ENCODE assay signal across 23 cellular contexts in the genomic region with DNA sequence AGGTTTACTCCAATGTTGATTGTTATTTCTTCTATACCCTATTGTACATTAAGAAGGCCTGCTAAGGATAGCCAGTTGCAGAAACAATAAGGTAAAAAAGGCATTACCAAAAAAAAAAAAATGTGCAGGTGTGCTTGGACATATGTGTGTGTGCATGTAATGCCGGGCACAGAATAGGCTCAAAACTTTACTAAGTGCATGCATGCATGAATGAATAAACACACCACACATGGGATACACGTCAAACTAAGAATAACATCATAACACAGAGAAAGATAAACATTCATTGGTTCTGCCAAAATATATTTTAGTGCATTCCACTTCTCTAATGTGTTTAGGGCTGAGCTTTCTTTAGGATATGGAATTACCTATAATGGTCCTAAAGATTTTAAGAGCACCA.
A peak's percentile ranks its signal among the peaks of the same experiment; 100 is the strongest.
DNase-seq lines count a peak whose midpoint lies in the region; ATAC-seq and TF ChIP-seq lines count a peak whose summit lies in the region.
"Had no signal": no experiment of that assay in that cellular context is flagged by ENCODE, and none has a peak within 500 bp of the region (broad histone marks: within the 10 kb centered on the region; RNA-seq: fewer than 3 reads in every experiment).

No MANE protein-coding gene starts in this region.

- intact Hi-C loops in PC-9 (cut with micrococcal nuclease; ENCODE audit: unreplicated experiment): no loop called here

- in situ Hi-C loops in GM23248 (cut with MboI): no loop called here

- H3K79me2 ChIP-seq in PC-9 (ENCODE audit: low read depth) (no peaks in the 10 kb centered on the region), GM23248 (ENCODE audit: insufficient read depth) (peaks cover 98% of the 10 kb centered on the region)

- ATAC-seq in GM18909 (IDR thresholded peaks at IDR 0.05; ENCODE audit: poor library complexity, unreplicated experiment) (peak; percentile 53), HG02571 (IDR thresholded peaks at IDR 0.05; ENCODE audit: unreplicated experiment) (peak; percentile 47), HG03442 (IDR thresholded peaks at IDR 0.05; ENCODE audit: unreplicated experiment) (peak; percentile 82)
- ATAC-seq: esophagus mucosa; HepG2; lower lobe of right lung; naive thymus-derived CD4-positive, alpha-beta T cell had no signal

- DNase-seq in GM12865 (ENCODE audit: low read depth) (peak; percentile 42), PC-9 (no peak), NCI-H2171 treated with DMSO at 0.1 percent for 48 hours (lab: John Stamatoyannopoulos, UW) (no peak), NCI-H524 (lab: John Stamatoyannopoulos, UW) (no peak), GM23248 (no peak)
- DNase-seq: caudate nucleus; CD4-positive, alpha-beta T cell; DMS79 treated with DMSO at 0.1 percent for 48 hours; glutamatergic neuron; GOT3; lower lobe of right lung; MG63; naive thymus-derived CD4-positive, alpha-beta T cell; NCI-H1694; NCI-H226; posterior cingulate gyrus; Right ventricle myocardium superior; uterus had no signal

- H3K27ac ChIP-seq in PC-9 (no peak overlapping the region), GM23248 (no peak overlapping the region)
- H3K27ac ChIP-seq: lower lobe of right lung, uterus had no signal

- no peaks in the 10 kb centered on the region for H3K27me3 ChIP-seq in PC-9 (ENCODE audit: insufficient read depth, low read depth)
- H3K27me3 ChIP-seq in GM23248 (replicated peaks; ENCODE audit: insufficient read depth): no peaks in the 10 kb centered on the region
- H3K27me3 ChIP-seq: MG63, uterus had no signal

- H3F3A ChIP-seq in PC-9 (ENCODE audit: insufficient read depth, low read depth): no peaks in the 10 kb centered on the region
- H3F3A ChIP-seq in GM23248 (ENCODE audit: insufficient read depth): peaks cover 29% of the 10 kb centered on the region

- H2AFZ ChIP-seq in PC-9: no peak overlapping the region
- no peak overlapping the region for H2AFZ ChIP-seq in GM23248

- CTCF ChIA-PET in PC-9 (lab: Charles Lee): no interaction called here

- 80 to 87% methylated on average over 2 of the region's 2 CpGs for WGBS in GM23248 (ENCODE audit: low coverage in 1 of 2, low lambda C conversion rate in 2 of 2, missing lambda C conversion rate in 2 of 2), 2 experiments

- H4K20me1 ChIP-seq in PC-9 (ENCODE audit: insufficient read depth) (no peaks in the 10 kb centered on the region), GM23248 (ENCODE audit: insufficient read depth) (no peaks in the 10 kb centered on the region)

- POLR2A ChIA-PET in PC-9 (lab: Charles Lee; ENCODE audit: unreplicated experiment): no interaction called here

- no peaks in the 10 kb centered on the region for H3K4me1 ChIP-seq in PC-9 (replicated peaks; ENCODE audit: insufficient read depth)
- peaks cover 35% of the 10 kb centered on the region for H3K4me1 ChIP-seq in GM23248 (ENCODE audit: insufficient read depth)

- no peak overlapping the region for H3K4me3 ChIP-seq in GM12865 (ENCODE audit: low read depth, low read length)
- no peak overlapping the region for H3K4me3 ChIP-seq in PC-9
- H3K4me3 ChIP-seq in GM23248: no peak overlapping the region
- H3K4me3 ChIP-seq: lower lobe of right lung, MG63, uterus had no signal

- no peaks in the 10 kb centered on the region for H3K9me2 ChIP-seq in PC-9 (ENCODE audit: insufficient read depth)
- no peaks in the 10 kb centered on the region for H3K9me2 ChIP-seq in GM23248 (ENCODE audit: insufficient read depth)

- H3K4me2 ChIP-seq in PC-9 (no peak overlapping the region), GM23248 (ENCODE audit: unreplicated experiment) (no peak overlapping the region)

- TF ChIP-seq CTCF in GM12865 (IDR thresholded peaks at IDR 0.05; ENCODE audit: insufficient read depth, low read depth, low read length, missing control alignments) (no peak), PC-9 (conservative IDR thresholded peaks at IDR 0.05) (no peak)

- BruUV-seq in PC-9 (replicated peaks; lab: Mats Ljungman, UMichigan): no TSS peak

- no peaks in the 10 kb centered on the region for H3K36me3 ChIP-seq in PC-9 (ENCODE audit: low read depth)
- no peaks in the 10 kb centered on the region for H3K36me3 ChIP-seq in GM23248 (ENCODE audit: low read depth)
- H3K36me3 ChIP-seq: lower lobe of right lung, MG63, uterus had no signal

- H3K9me3 ChIP-seq in PC-9 (ENCODE audit: insufficient read depth, low read depth): no peaks in the 10 kb centered on the region
- no peaks in the 10 kb centered on the region for H3K9me3 ChIP-seq in GM23248 (ENCODE audit: low read depth)
- H3K9me3 ChIP-seq: lower lobe of right lung, MG63, uterus had no signal

- H3K9ac ChIP-seq in GM23248: no peak overlapping the region
